ENCODE assay signal across 5 cellular contexts in genomic region chr16:74410981-74411380, GRCh38. TPM values are rescaled to one million over a fixed set of nuclear protein-coding genes. Genes with fewer than 3 reads are reported as not detected.
"Had no signal": no experiment of that assay in that cellular context is flagged by ENCODE, and none has a peak within 500 bp of the region (broad histone marks: within the 10 kb centered on the region; RNA-seq: fewer than 3 reads in every experiment).

No MANE protein-coding gene starts in this region.

RNA-seq across cellular contexts. Expression of gene CLEC18B, which starts 10.3 kb away (rescaled TPM):
- total RNA-seq: mononuclear cell, urinary bladder had no signal

RNA-seq across cellular contexts. Expression of gene NPIPB15, which starts 34.9 kb away (rescaled TPM):
- total RNA-seq: left ventricle myocardium inferior, occipital lobe, vagina had no signal
